ENCODE assay signal across 18 cellular contexts in the genomic region with DNA sequence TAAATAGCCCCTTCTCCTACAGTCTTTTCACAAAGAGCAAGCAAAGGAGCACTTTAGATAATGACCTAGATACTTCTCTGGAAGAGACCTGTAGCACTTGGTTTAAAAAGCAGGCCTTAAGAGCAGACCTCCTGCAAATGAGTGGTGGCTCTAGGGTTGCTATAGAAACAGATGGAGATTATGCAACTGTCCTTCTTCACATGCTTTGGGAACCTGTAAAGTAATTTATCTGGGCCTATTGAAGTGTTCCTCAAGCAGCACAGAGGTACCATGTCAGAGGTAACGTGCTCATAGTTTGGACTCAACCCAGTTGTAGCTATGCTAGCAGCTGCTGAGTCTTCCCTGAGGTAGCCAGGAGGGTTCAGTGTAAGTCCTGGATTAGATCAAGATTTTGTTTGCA.
A peak's percentile ranks its signal among the peaks of the same experiment; 100 is the strongest.
DNase-seq lines count a peak whose midpoint lies in the region; ATAC-seq and TF ChIP-seq lines count a peak whose summit lies in the region.
"Had no signal": no experiment of that assay in that cellular context is flagged by ENCODE, and none has a peak within 500 bp of the region (broad histone marks: within the 10 kb centered on the region; RNA-seq: fewer than 3 reads in every experiment).

No MANE protein-coding gene starts in this region.

- no peaks in the 10 kb centered on the region for H3K36me3 ChIP-seq in endodermal cell (ENCODE audit: control insufficient read depth, insufficient read depth, low read length)
- H3K36me3 ChIP-seq: BLaER1 treated with 17β-estradiol and CSF1 and Interleukin-3, amounts not matched to agents 10 nM and 100 nM; MG63; SJSA1 had no signal

- ATAC-seq in HG03460 (IDR thresholded peaks at IDR 0.05; ENCODE audit: unreplicated experiment) (no peak), right cardiac atrium (no peak)

- DNase-seq in NCI-H345 (lab: John Stamatoyannopoulos, UW), result peak; percentile 2
- DNase-seq in NCI-H345 treated with DMSO at 0.1 percent for 48 hours (lab: John Stamatoyannopoulos, UW; ENCODE audit: unreplicated experiment), result no peak
- DNase-seq in NCI-H2227 treated with DMSO at 0.1 percent for 48 hours (lab: John Stamatoyannopoulos, UW), result peak; percentile 84
- no peak for DNase-seq in endodermal cell
- peak; percentile 39 for DNase-seq in superior temporal gyrus (ENCODE audit: extremely low spot score)
- DNase-seq in activated naive CD8-positive, alpha-beta T cell treated with anti-CD3 and anti-CD28 coated beads for 36 hours, result no peak
- DNase-seq in right cardiac atrium, result no peak
- DNase-seq: Karpas-422, MG63, NCI-H1105, NCI-H2029, NCI-H226, NCI-H526 treated with DMSO at 0.1 percent for 48 hours, PC-9, SW 1271 had no signal

- H3K4me3 Mint-ChIP-seq in endodermal cell, result no peak overlapping the region
- H3K4me3 Mint-ChIP-seq in activated naive CD8-positive, alpha-beta T cell treated with anti-CD3 and anti-CD28 coated beads for 36 hours, result no peak overlapping the region

- H3K4me3 ChIP-seq in endodermal cell (ENCODE audit: low read length) (no peak overlapping the region), right cardiac atrium (ENCODE audit: low read length) (no peak overlapping the region)
- H3K4me3 ChIP-seq: BLaER1 treated with 17β-estradiol and CSF1 and Interleukin-3, amounts not matched to agents 10 nM and 100 nM; MG63; PC-9; SJSA1 had no signal

- 89 to 91% methylated on average over 1 of the region's 1 CpG for WGBS in endodermal cell (ENCODE audit: insufficient coverage in 1 of 2, insufficient read length in 1 of 2), 2 experiments
- 83% methylated on average over 1 of the region's 1 CpG for WGBS in right cardiac atrium

- no peak overlapping the region for H3K9ac ChIP-seq in endodermal cell (ENCODE audit: extremely low read depth, low read length, poor library complexity, severe bottlenecking)
- H3K9ac ChIP-seq: BLaER1 treated with 17β-estradiol and CSF1 and Interleukin-3, amounts not matched to agents 10 nM and 100 nM had no signal

- no peaks in the 10 kb centered on the region for H3K9me3 Mint-ChIP-seq in endodermal cell
- no peaks in the 10 kb centered on the region for H3K9me3 Mint-ChIP-seq in activated naive CD8-positive, alpha-beta T cell treated with anti-CD3 and anti-CD28 coated beads for 36 hours

- intact Hi-C loops in right cardiac atrium (cut with DNase I), result no loop called here

- no peaks in the 10 kb centered on the region for H3K36me3 Mint-ChIP-seq in endodermal cell (ENCODE audit: low read depth)
- no peaks in the 10 kb centered on the region for H3K36me3 Mint-ChIP-seq in activated naive CD8-positive, alpha-beta T cell treated with anti-CD3 and anti-CD28 coated beads for 36 hours

- H3K9me3 ChIP-seq in endodermal cell (ENCODE audit: control insufficient read depth, low read length), result no peaks in the 10 kb centered on the region
- no peaks in the 10 kb centered on the region for H3K9me3 ChIP-seq in right cardiac atrium (ENCODE audit: control insufficient read depth, low read length)
- H3K9me3 ChIP-seq: BLaER1 treated with 17β-estradiol and CSF1 and Interleukin-3, amounts not matched to agents 10 nM and 100 nM; MG63; SJSA1 had no signal

- H3K27ac ChIP-seq in endodermal cell (ENCODE audit: low read depth, low read length), result peak overlapping the region; percentile 11
- no peak overlapping the region for H3K27ac ChIP-seq in right cardiac atrium (ENCODE audit: low read length)
- H3K27ac ChIP-seq: BLaER1 treated with 17β-estradiol and CSF1 and Interleukin-3, amounts not matched to agents 10 nM and 100 nM; PC-9; SJSA1 had no signal

- no peak overlapping the region for H3K27ac Mint-ChIP-seq in endodermal cell
- no peak overlapping the region for H3K27ac Mint-ChIP-seq in activated naive CD8-positive, alpha-beta T cell treated with anti-CD3 and anti-CD28 coated beads for 36 hours

- TF ChIP-seq CTCF in endodermal cell (conservative IDR thresholded peaks at IDR 0.05), result no peak

- H3K27me3 ChIP-seq in endodermal cell (ENCODE audit: control insufficient read depth, insufficient read depth, low read length, poor library complexity, severe bottlenecking) (no peaks in the 10 kb centered on the region), right cardiac atrium (ENCODE audit: control insufficient read depth, insufficient read depth) (no peaks in the 10 kb centered on the region)
- H3K27me3 ChIP-seq: BLaER1 treated with 17β-estradiol and CSF1 and Interleukin-3, amounts not matched to agents 10 nM and 100 nM; SJSA1 had no signal

- H3K27me3 Mint-ChIP-seq in endodermal cell (ENCODE audit: insufficient read depth), result peaks cover 2% of the 10 kb centered on the region
- no peaks in the 10 kb centered on the region for H3K27me3 Mint-ChIP-seq in activated naive CD8-positive, alpha-beta T cell treated with anti-CD3 and anti-CD28 coated beads for 36 hours

- peaks cover 5% of the 10 kb centered on the region for H3K4me1 Mint-ChIP-seq in endodermal cell
- H3K4me1 Mint-ChIP-seq in activated naive CD8-positive, alpha-beta T cell treated with anti-CD3 and anti-CD28 coated beads for 36 hours, result no peaks in the 10 kb centered on the region

- H3K4me1 ChIP-seq in endodermal cell (ENCODE audit: control insufficient read depth, insufficient read depth, low read length), result no peaks in the 10 kb centered on the region
- no peaks in the 10 kb centered on the region for H3K4me1 ChIP-seq in right cardiac atrium (ENCODE audit: control insufficient read depth, insufficient read depth, low read length)
- H3K4me1 ChIP-seq: BLaER1 treated with 17β-estradiol and CSF1 and Interleukin-3, amounts not matched to agents 10 nM and 100 nM; SJSA1 had no signal

Comparison
In these comparisons a context has a peak if more than half of its experiments do, and no peak if none do; other contexts are left out.
1. DNase-seq: peak in NCI-H345 (single experiment), NCI-H2227 treated with DMSO at 0.1 percent for 48 hours (single experiment) and superior temporal gyrus (single experiment); none in NCI-H345 treated with DMSO at 0.1 percent for 48 hours (single experiment), endodermal cell (single experiment), activated naive CD8-positive, alpha-beta T cell treated with anti-CD3 and anti-CD28 coated beads for 36 hours (single experiment) and right cardiac atrium (0 of 3).